8 cellular contexts compared by ENCODE assay signal in the genomic region with DNA sequence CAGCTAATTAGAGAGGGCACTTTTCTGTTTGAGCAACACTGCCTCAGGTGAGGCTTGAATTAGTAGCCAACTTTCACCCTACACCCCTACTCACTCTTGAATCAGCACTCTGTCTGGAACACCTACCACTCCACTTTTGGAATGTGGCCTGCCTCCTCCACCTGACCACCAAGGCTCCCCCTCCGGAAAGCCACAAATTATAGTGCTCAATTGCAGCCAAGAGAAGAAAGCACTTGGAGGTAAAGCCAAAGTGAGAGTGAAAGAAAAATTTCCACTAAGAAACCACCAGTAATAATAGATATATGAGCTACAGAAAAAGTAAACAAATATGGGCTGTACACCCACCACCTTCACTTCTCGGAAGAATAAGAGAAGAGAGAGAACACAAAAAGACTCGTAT. TPM values are rescaled to one million over a fixed set of nuclear protein-coding genes. Genes with fewer than 3 reads are reported as not detected.
DNase-seq lines count a peak whose midpoint lies in the region; ATAC-seq, FAIRE-seq and TF ChIP-seq lines count a peak whose summit lies in the region.

No MANE protein-coding gene starts in this region.

- no peaks in the 10 kb centered on the region for H3K9me3 Mint-ChIP-seq in GM23338

- no peak for DNase-seq in GM18507 (ENCODE audit: extremely low spot score, insufficient read length, low read depth)
- DNase-seq in GM23338 (ENCODE audit: low spot score): peak; percentile 39
- DNase-seq in MM.1S: peak; percentile 37
- peak; percentile 54 for DNase-seq in lower lobe of right lung
- DNase-seq in NOMO-1 (lab: John Stamatoyannopoulos, UW; ENCODE audit: unreplicated experiment in 2 of 2): no peak
- DNase-seq in central memory CD4-positive, alpha-beta T cell: no peak
- DNase-seq in caudate nucleus (lab: John Stamatoyannopoulos, UW): no peak
- no peak for DNase-seq in ovary

- H3F3A ChIP-seq in GM23338 (replicated peaks; ENCODE audit: low read depth): no peaks in the 10 kb centered on the region
- H3F3A ChIP-seq in MM.1S (ENCODE audit: insufficient read depth, low read length): 0 out of 2 replicates have a peak, but pooled peaks cover 4% of the 10 kb centered on the region

- no peaks in the 10 kb centered on the region for H3K9me2 ChIP-seq in GM23338 (ENCODE audit: insufficient read depth)
- H3K9me2 ChIP-seq in MM.1S (replicated peaks; ENCODE audit: insufficient read depth, low read length): no peaks in the 10 kb centered on the region

- no peak for TF ChIP-seq CTCF in GM23338 (conservative IDR thresholded peaks at IDR 0.05; ENCODE audit: low read depth in 2 of 2)
- no peak for TF ChIP-seq CTCF in MM.1S (IDR thresholded peaks at IDR 0.05; ENCODE audit: low read length)
- TF ChIP-seq CTCF in lower lobe of right lung (IDR thresholded peaks at IDR 0.05): no peak
- TF ChIP-seq CTCF in ovary (IDR thresholded peaks at IDR 0.05): no peak

- H3K9me3 ChIP-seq in MM.1S (replicated peaks; ENCODE audit: insufficient read depth, low read length) (no peaks in the 10 kb centered on the region), lower lobe of right lung (no peaks in the 10 kb centered on the region), ovary (no peaks in the 10 kb centered on the region)

- peak overlapping the region; percentile 33 for H3K4me3 Mint-ChIP-seq in GM23338

- no peaks in the 10 kb centered on the region for H3K36me3 Mint-ChIP-seq in GM23338 (ENCODE audit: low read depth)

- WGBS in ovary, 3 donors: 51 to 61% (median 58%) methylated on average over 3 of the region's 3 CpGs

- H3K36me3 ChIP-seq in GM23338 (ENCODE audit: insufficient read depth): no peaks in the 10 kb centered on the region
- H3K36me3 ChIP-seq in MM.1S (replicated peaks; ENCODE audit: insufficient read depth, low read length): no peaks in the 10 kb centered on the region
- no peaks in the 10 kb centered on the region for H3K36me3 ChIP-seq in lower lobe of right lung
- H3K36me3 ChIP-seq in ovary: no peaks in the 10 kb centered on the region

- H2AFZ ChIP-seq in GM23338 (no peak overlapping the region), MM.1S (ENCODE audit: low read length) (no peak overlapping the region)

- H3K4me3 ChIP-seq in GM23338 (peak overlapping the region; percentile 12; the same call in 1 of the 2 replicates), MM.1S (ENCODE audit: low read length) (no peak overlapping the region), lower lobe of right lung (no peak overlapping the region), ovary (no peak overlapping the region)

- H3K4me1 ChIP-seq in GM23338 (ENCODE audit: insufficient read depth) (peaks cover 31% of the 10 kb centered on the region), MM.1S (ENCODE audit: low read length) (peaks cover 22% of the 10 kb centered on the region), lower lobe of right lung (peaks cover 18% of the 10 kb centered on the region), ovary (ENCODE audit: insufficient read depth) (peaks cover under 1% of the 10 kb centered on the region)

- intact Hi-C loops in lower lobe of right lung (cut with DNase I) (no loop called here), ovary (cut with DNase I) (no loop called here)

- H3K9ac ChIP-seq in MM.1S (ENCODE audit: low read length): no peak overlapping the region

- peak; percentile 39 for FAIRE-seq in GM18507 (lab: Jason Lieb, UNC)

- peaks cover 35% of the 10 kb centered on the region for H3K4me1 Mint-ChIP-seq in GM23338

- no peak for TF ChIP-seq POLR2A in ovary (IDR thresholded peaks at IDR 0.05)

- TF ChIP-seq EP300 in ovary (IDR thresholded peaks at IDR 0.05): no peak

- peak overlapping the region; percentile 52 for H3K4me2 ChIP-seq in GM23338
- H3K4me2 ChIP-seq in MM.1S (ENCODE audit: low read depth, low read length): no peak overlapping the region

- ATAC-seq in GM23338 (peak; percentile 79), lower lobe of right lung (peak; percentile 92 to 93)

- H4K20me1 ChIP-seq in GM23338 (replicated peaks; ENCODE audit: insufficient read depth) (no peaks in the 10 kb centered on the region), MM.1S (ENCODE audit: insufficient read depth, low read length) (peaks cover 5% of the 10 kb centered on the region)

- H3K27ac ChIP-seq in GM23338 (ENCODE audit: low read depth) (peak overlapping the region; percentile 35; the same call in 1 of the 2 replicates), MM.1S (ENCODE audit: low read length) (no peak overlapping the region), lower lobe of right lung (peak overlapping the region; percentile 46), caudate nucleus (ENCODE audit: low read depth, low read length) (no peak overlapping the region), ovary (no peak overlapping the region)

- no peaks in the 10 kb centered on the region for H3K27me3 Mint-ChIP-seq in GM23338 (ENCODE audit: insufficient read depth, low read depth, poor library complexity)

- no peaks in the 10 kb centered on the region for H3K27me3 ChIP-seq in GM23338 (ENCODE audit: insufficient read depth)
- H3K27me3 ChIP-seq in MM.1S (replicated peaks; ENCODE audit: insufficient read depth, low read length): no peaks in the 10 kb centered on the region
- no peaks in the 10 kb centered on the region for H3K27me3 ChIP-seq in lower lobe of right lung (ENCODE audit: low read depth)
- no peaks in the 10 kb centered on the region for H3K27me3 ChIP-seq in ovary

- H3K27ac Mint-ChIP-seq in GM23338: peak overlapping the region; percentile 94

- H3K79me2 ChIP-seq in GM23338 (replicated peaks; ENCODE audit: insufficient read depth) (peaks cover 30% of the 10 kb centered on the region; the same call in 1 of the 2 replicates), MM.1S (ENCODE audit: low read length) (peaks cover 58% of the 10 kb centered on the region)

TF ChIP-seq in GM23338, 12 proteins besides CTCF, POLR2A, EP300 and RAD21:
- TF ChIP-seq NANOG (IDR thresholded peaks at IDR 0.05; ENCODE audit: borderline replicate concordance) (no peak), POLR2AphosphoS5 (IDR thresholded peaks at IDR 0.05; ENCODE audit: low read depth) (no peak)
- TF ChIP-seq, protein P1, sequence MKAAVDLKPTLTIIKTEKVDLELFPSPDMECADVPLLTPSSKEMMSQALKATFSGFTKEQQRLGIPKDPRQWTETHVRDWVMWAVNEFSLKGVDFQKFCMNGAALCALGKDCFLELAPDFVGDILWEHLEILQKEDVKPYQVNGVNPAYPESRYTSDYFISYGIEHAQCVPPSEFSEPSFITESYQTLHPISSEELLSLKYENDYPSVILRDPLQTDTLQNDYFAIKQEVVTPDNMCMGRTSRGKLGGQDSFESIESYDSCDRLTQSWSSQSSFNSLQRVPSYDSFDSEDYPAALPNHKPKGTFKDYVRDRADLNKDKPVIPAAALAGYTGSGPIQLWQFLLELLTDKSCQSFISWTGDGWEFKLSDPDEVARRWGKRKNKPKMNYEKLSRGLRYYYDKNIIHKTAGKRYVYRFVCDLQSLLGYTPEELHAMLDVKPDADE (IDR thresholded peaks at IDR 0.05): no peak

RNA-seq across cellular contexts. Expression of a gene that starts 41.1 kb away (rescaled TPM):
- total RNA-seq in GM23338 (2014; rRNA removed; shearing (Covaris generic)): 26.8 and 27.0 TPM in 2 replicates
- polyA plus RNA-seq in GM23338 (2016; fragmentation: Nextera tagmentation; extraction: Ambion mirVana) (36.5 and 45.2 TPM in 2 replicates), ovary (10 to 100 TPM; 19.4 to 26.0 TPM)
- total RNA-seq in lower lobe of right lung (50.2 TPM), ovary (10 to 100 TPM; 30.5 to 47.9 (median 38.7) TPM)

Comparison
In these comparisons a context has a peak if more than half of its experiments do, and no peak if none do; other contexts are left out.
1. DNase-seq: peak in GM23338 (single experiment), MM.1S (single experiment) and lower lobe of right lung (single experiment); none in GM18507 (single experiment), NOMO-1 (0 of 2), central memory CD4-positive, alpha-beta T cell (single experiment), caudate nucleus (0 of 61) and ovary (0 of 5).
2. H3K27ac ChIP-seq: peak in GM23338 (single experiment) and lower lobe of right lung (single experiment); none in MM.1S (single experiment), caudate nucleus (single experiment) and ovary (0 of 2).